Comparison of ENCODE assay signal across 11 cellular contexts in the genomic region with DNA sequence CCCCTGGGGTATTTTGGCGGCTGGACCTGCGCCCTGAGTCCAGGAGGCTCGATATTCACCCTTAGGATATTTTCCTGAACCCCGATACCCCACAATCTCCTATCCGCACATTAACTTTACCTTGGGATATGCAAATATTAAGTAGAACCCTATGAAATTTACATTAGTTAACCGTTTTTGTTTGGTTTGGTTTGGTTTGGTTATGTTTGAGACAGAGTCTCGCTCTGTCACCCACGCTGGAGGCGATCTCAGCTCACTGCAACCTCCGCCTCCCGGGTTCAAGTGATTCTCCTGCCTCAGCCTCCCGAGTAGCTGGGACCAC. TPM values are rescaled to one million over a fixed set of nuclear protein-coding genes. Genes with fewer than 3 reads are reported as not detected.
DNase-seq lines count a peak whose midpoint lies in the region; ATAC-seq and TF ChIP-seq lines count a peak whose summit lies in the region.
"Had no signal": no experiment of that assay in that cellular context is flagged by ENCODE, and none has a peak within 500 bp of the region (broad histone marks: within the 10 kb centered on the region; RNA-seq: fewer than 3 reads in every experiment).

No MANE protein-coding gene starts in this region.

- H3K4me1 ChIP-seq in GM23338 (ENCODE audit: insufficient read depth) (no peaks in the 10 kb centered on the region), OCI-LY3 (ENCODE audit: low read length) (peaks cover 4% of the 10 kb centered on the region; the same call in 1 of the 2 replicates)

- no peaks in the 10 kb centered on the region for H3K9me3 Mint-ChIP-seq in GM23338
- no peaks in the 10 kb centered on the region for H3K9me3 Mint-ChIP-seq in endothelial cell (ENCODE audit: unreplicated experiment)
- H3K9me3 Mint-ChIP-seq: effector memory CD8-positive, alpha-beta T cell had no signal

- no peaks in the 10 kb centered on the region for H3K79me2 ChIP-seq in GM23338 (replicated peaks; ENCODE audit: insufficient read depth)
- H3K79me2 ChIP-seq in OCI-LY3 (ENCODE audit: low read length) = no peaks in the 10 kb centered on the region

- peaks cover 10% of the 10 kb centered on the region for H3K27me3 ChIP-seq in GM23338 (ENCODE audit: insufficient read depth)
- H3K27me3 ChIP-seq in OCI-LY3 (ENCODE audit: low read depth, low read length) = no peaks in the 10 kb centered on the region

- H3K4me2 ChIP-seq in GM23338 = peak overlapping the region; percentile 84
- peak overlapping the region; percentile 77 for H3K4me2 ChIP-seq in OCI-LY3 (ENCODE audit: low read length)

- H4K20me1 ChIP-seq in GM23338 (replicated peaks; ENCODE audit: insufficient read depth) (no peaks in the 10 kb centered on the region), OCI-LY3 (ENCODE audit: insufficient read depth, low read length) (no peaks in the 10 kb centered on the region)

- peaks cover 3% of the 10 kb centered on the region for H3K4me1 Mint-ChIP-seq in GM23338
- no peaks in the 10 kb centered on the region for H3K4me1 Mint-ChIP-seq in endothelial cell (ENCODE audit: unreplicated experiment)
- H3K4me1 Mint-ChIP-seq: T-helper 17 cell had no signal

- H3K4me3 ChIP-seq in GM23338 (peak overlapping the region; percentile 64), OCI-LY3 (ENCODE audit: low read length) (peak overlapping the region; percentile 77), skeletal muscle cell (ENCODE audit: low read depth, low read length) (peak overlapping the region; percentile 50)

- H3F3A ChIP-seq in GM23338 (replicated peaks; ENCODE audit: low read depth) = no peaks in the 10 kb centered on the region

- H3K27ac ChIP-seq in GM23338 (ENCODE audit: low read depth) (no peak overlapping the region), OCI-LY3 (ENCODE audit: low read length) (no peak overlapping the region)

- H3K36me3 Mint-ChIP-seq in GM23338 (ENCODE audit: low read depth) (no peaks in the 10 kb centered on the region), endothelial cell (ENCODE audit: low read depth, unreplicated experiment) (no peaks in the 10 kb centered on the region)

- DNase-seq in GM23338 (ENCODE audit: low spot score) (no peak), endothelial cell (ENCODE audit: low spot score) (no peak), skeletal muscle cell (ENCODE audit: low read depth) (no peak)
- no peak for DNase-seq in stimulated activated CD4-positive, alpha-beta T cell treated with anti-CD3 and anti-CD28 coated beads, Interleukin-4, amount 100 ng/mL, for 24 hours

- H3K9me2 ChIP-seq in GM23338 (ENCODE audit: insufficient read depth) = no peaks in the 10 kb centered on the region

- ATAC-seq in GM23338 (no peak), GM18873 (IDR thresholded peaks at IDR 0.05; ENCODE audit: low FRiP score, unreplicated experiment) (no peak), GM21423 (IDR thresholded peaks at IDR 0.05; ENCODE audit: unreplicated experiment) (no peak)

- H3K27ac Mint-ChIP-seq in GM23338 = no peak overlapping the region
- H3K27ac Mint-ChIP-seq in endothelial cell (ENCODE audit: unreplicated experiment) = no peak overlapping the region
- H3K27ac Mint-ChIP-seq: effector memory CD8-positive, alpha-beta T cell; T-helper 17 cell had no signal

- H3K27me3 Mint-ChIP-seq in GM23338 (ENCODE audit: insufficient read depth, low read depth, poor library complexity) (peaks cover 10% of the 10 kb centered on the region), endothelial cell (ENCODE audit: unreplicated experiment) (peaks cover 5% of the 10 kb centered on the region)

- H2AFZ ChIP-seq in GM23338 (peak overlapping the region; percentile 99; the same call in 1 of the 2 replicates), OCI-LY3 (ENCODE audit: low read depth, low read length) (peak overlapping the region; percentile 88)

- peak overlapping the region; percentile 61; the same call in 1 of the 2 replicates for H3K9ac ChIP-seq in OCI-LY3 (ENCODE audit: low read length)

- H3K4me3 Mint-ChIP-seq in GM23338 = peak overlapping the region; percentile 59
- H3K4me3 Mint-ChIP-seq in endothelial cell (ENCODE audit: unreplicated experiment) = no peak overlapping the region
- H3K4me3 Mint-ChIP-seq: effector memory CD8-positive, alpha-beta T cell had no signal

- H3K36me3 ChIP-seq in GM23338 (ENCODE audit: insufficient read depth) (no peaks in the 10 kb centered on the region), OCI-LY3 (replicated peaks; ENCODE audit: low read depth, low read length) (no peaks in the 10 kb centered on the region)

- no peak for TF ChIP-seq CTCF in GM23338 (conservative IDR thresholded peaks at IDR 0.05; ENCODE audit: low read depth in 2 of 2)
- TF ChIP-seq CTCF in OCI-LY3 (IDR thresholded peaks at IDR 0.05; ENCODE audit: low read depth, low read length) = no peak
- peak; percentile 59 for TF ChIP-seq CTCF in endothelial cell (IDR thresholded peaks at IDR 0.05; ENCODE audit: unreplicated experiment)

- H3K9me3 ChIP-seq in OCI-LY3 (ENCODE audit: insufficient read depth, low read length) = no peaks in the 10 kb centered on the region

TF ChIP-seq in GM23338, 12 proteins besides CTCF, POLR2A, EP300 and RAD21 (continues in another document):
- no peak for TF ChIP-seq POLR2AphosphoS5 (IDR thresholded peaks at IDR 0.05; ENCODE audit: low read depth)
- no peak for TF ChIP-seq NANOG (IDR thresholded peaks at IDR 0.05; ENCODE audit: borderline replicate concordance)
- TF ChIP-seq EZH2 (IDR thresholded peaks at IDR 0.05; ENCODE audit: low read depth, unreplicated experiment) = no peak
- TF ChIP-seq, protein P1, sequence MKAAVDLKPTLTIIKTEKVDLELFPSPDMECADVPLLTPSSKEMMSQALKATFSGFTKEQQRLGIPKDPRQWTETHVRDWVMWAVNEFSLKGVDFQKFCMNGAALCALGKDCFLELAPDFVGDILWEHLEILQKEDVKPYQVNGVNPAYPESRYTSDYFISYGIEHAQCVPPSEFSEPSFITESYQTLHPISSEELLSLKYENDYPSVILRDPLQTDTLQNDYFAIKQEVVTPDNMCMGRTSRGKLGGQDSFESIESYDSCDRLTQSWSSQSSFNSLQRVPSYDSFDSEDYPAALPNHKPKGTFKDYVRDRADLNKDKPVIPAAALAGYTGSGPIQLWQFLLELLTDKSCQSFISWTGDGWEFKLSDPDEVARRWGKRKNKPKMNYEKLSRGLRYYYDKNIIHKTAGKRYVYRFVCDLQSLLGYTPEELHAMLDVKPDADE (IDR thresholded peaks at IDR 0.05) = no peak

RNA-seq across cellular contexts. Expression of a gene that starts 9.3 kb away (rescaled TPM):
- total RNA-seq in GM23338 (2014; rRNA removed; shearing (Covaris generic)) = 7.2 and 7.7 TPM in 2 replicates
- 4.1 and 4.2 TPM in 2 replicates for polyA plus RNA-seq in GM23338 (2016; fragmentation: Nextera tagmentation; extraction: Ambion mirVana)
- total RNA-seq in endothelial cell (ENCODE audit: unreplicated experiment) = 1.2 TPM

RNA-seq across cellular contexts. Expression of a gene that starts 19.7 kb away (rescaled TPM):
- total RNA-seq in GM23338 (2014; rRNA removed; shearing (Covaris generic)) = 31.6 and 38.4 TPM in 2 replicates
- 15.9 and 19.7 TPM in 2 replicates for polyA plus RNA-seq in GM23338 (2016; fragmentation: Nextera tagmentation; extraction: Ambion mirVana)
- total RNA-seq in endothelial cell (ENCODE audit: unreplicated experiment) = 32.1 TPM

RNA-seq across cellular contexts. Expression of a gene that starts 41.4 kb away (rescaled TPM):
- total RNA-seq in GM23338 (2014; rRNA removed; shearing (Covaris generic)) = 0.56 TPM in 1 of 2 replicates, not detected in the other
- 6.6 and 8.5 TPM in 2 replicates for polyA plus RNA-seq in GM23338 (2016; fragmentation: Nextera tagmentation; extraction: Ambion mirVana)
- total RNA-seq in endothelial cell (ENCODE audit: unreplicated experiment) = not detected
- total RNA-seq: lung microvascular endothelial cell, T-helper 17 cell, temporal lobe had no signal

RNA-seq across cellular contexts. Expression of a gene that starts 52.8 kb away (rescaled TPM):
- not detected in 2 replicates for total RNA-seq in GM23338 (2014; rRNA removed; shearing (Covaris generic))
- 0.94 TPM in 1 of 2 replicates, not detected in the other for polyA plus RNA-seq in GM23338 (2016; fragmentation: Nextera tagmentation; extraction: Ambion mirVana)
- not detected for total RNA-seq in endothelial cell (ENCODE audit: unreplicated experiment)
- total RNA-seq: lung microvascular endothelial cell, T-helper 17 cell, temporal lobe had no signal
